Comparison of ENCODE assay signal across 6 cellular contexts in the genomic region with DNA sequence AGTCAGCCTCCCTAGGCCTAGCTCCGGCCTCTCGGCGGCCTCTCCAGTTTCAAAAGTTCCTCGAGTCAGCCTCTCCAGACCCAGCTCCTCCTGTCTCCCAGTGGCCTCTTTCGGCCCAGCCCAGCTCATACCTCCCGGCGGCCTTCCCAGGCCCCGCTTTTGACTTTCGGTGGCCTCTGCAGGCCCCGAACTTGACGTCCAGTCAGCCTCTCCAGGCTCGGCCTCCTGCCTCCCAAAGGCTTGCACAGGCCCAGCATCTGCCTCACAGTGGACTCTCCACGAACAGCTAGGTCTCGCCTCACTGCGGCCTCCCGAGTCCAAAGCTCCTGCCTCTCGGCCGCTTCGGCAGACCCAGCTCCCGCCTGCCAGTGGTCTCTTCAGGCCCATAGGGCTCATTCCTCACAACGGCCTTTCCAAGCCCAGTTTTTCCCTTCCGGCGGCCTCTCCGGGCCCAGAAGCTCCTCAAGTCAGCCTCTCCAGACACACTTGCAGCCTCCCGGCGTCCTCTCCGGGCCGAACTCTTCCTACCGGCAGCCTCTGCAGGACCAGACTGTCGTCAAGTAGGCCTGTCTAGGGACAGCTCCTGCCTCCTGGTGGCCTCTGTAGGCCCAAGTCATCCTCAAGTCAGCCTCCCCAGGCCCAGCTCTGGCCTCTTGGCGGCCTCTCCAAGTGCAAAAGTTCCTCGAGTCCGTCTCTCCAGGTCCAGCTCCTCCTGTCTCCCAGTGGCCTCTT.
DNase-seq lines count a peak whose midpoint lies in the region; ATAC-seq and TF ChIP-seq lines count a peak whose summit lies in the region.
"Not testable (repeated sequence)": the region's sequence is repeated elsewhere in the genome, so short reads cannot be mapped to it uniquely, and the experiment has no call there.

No MANE protein-coding gene starts in this region.

- H3K9me3 ChIP-seq in esophagus muscularis mucosa; osteoblast (ENCODE audit: low read depth, low read length); upper lobe of right lung: not testable (repeated sequence)

- not testable (repeated sequence) for H2AFZ ChIP-seq in osteoblast (ENCODE audit: low read length)

- ATAC-seq in upper lobe of right lung: not testable (repeated sequence)

- H3K4me2 ChIP-seq in osteoblast (ENCODE audit: insufficient read depth, low read length): not testable (repeated sequence)

- H3K27ac Mint-ChIP-seq in CD14-positive monocyte: not testable (repeated sequence)

- H3K79me2 ChIP-seq in osteoblast (ENCODE audit: insufficient read depth, low read length): not testable (repeated sequence)

- not testable (repeated sequence) for H3K36me3 ChIP-seq in esophagus muscularis mucosa; osteoblast (ENCODE audit: insufficient read depth, low read length); upper lobe of right lung

- H3K4me1 ChIP-seq in esophagus muscularis mucosa; osteoblast (ENCODE audit: insufficient read depth, low read length); upper lobe of right lung: not testable (repeated sequence)

- not testable (repeated sequence) for TF ChIP-seq POLR2A in esophagus muscularis mucosa (IDR thresholded peaks at IDR 0.05; ENCODE audit: low read depth)

- not testable (repeated sequence) for H3K4me1 Mint-ChIP-seq in CD14-positive monocyte

- H3K27me3 Mint-ChIP-seq in CD14-positive monocyte (ENCODE audit: low read depth in 3 of 3): not testable (repeated sequence)

- H3K27me3 ChIP-seq in esophagus muscularis mucosa; osteoblast (ENCODE audit: insufficient read depth, low read length); upper lobe of right lung: not testable (repeated sequence)

- H3K9me3 Mint-ChIP-seq in CD14-positive monocyte: peaks cover 28 to 38% (median 33%) of the 10 kb centered on the region in 7 donors

- not testable (repeated sequence) for H3K4me3 Mint-ChIP-seq in CD14-positive monocyte

- TF ChIP-seq CTCF in CD14-positive monocyte (IDR thresholded peaks at IDR 0.05); esophagus muscularis mucosa (IDR thresholded peaks at IDR 0.05); osteoblast (IDR thresholded peaks at IDR 0.05; ENCODE audit: extremely low read depth, low read depth, low read length); upper lobe of right lung (IDR thresholded peaks at IDR 0.05): not testable (repeated sequence)

- not testable (repeated sequence) for H3K27ac ChIP-seq in esophagus muscularis mucosa (replicated peaks in 1 of 4); osteoblast (ENCODE audit: low read depth, low read length); upper lobe of right lung

- WGBS in esophagus muscularis mucosa: 98% methylated on average over 22 of the region's 33 CpGs

- not testable (repeated sequence) for H4K20me1 ChIP-seq in osteoblast (ENCODE audit: insufficient read depth, low read length)

- H3K4me3 ChIP-seq in esophagus muscularis mucosa; osteoblast (ENCODE audit: insufficient read depth, low read length); upper lobe of right lung: not testable (repeated sequence)

- DNase-seq in CD14-positive monocyte (ENCODE audit: low spot score) (peak; percentile 22), H4 (ENCODE audit: low spot score) (peak; percentile 1), esophagus muscularis mucosa (ENCODE audit: extremely low spot score) (peak; percentile 64), islet precursor cell (peak; percentile 16), osteoblast (ENCODE audit: insufficient read length, low spot score, missing footprints) (peak; percentile 3), upper lobe of right lung (peak; percentile 45)

- intact Hi-C loops in CD14-positive monocyte (cut with micrococcal nuclease); esophagus muscularis mucosa (cut with DNase I); upper lobe of right lung (cut with DNase I): not testable (repeated sequence)

- H3K36me3 Mint-ChIP-seq in CD14-positive monocyte: not testable (repeated sequence)

- TF ChIP-seq EP300 in esophagus muscularis mucosa (IDR thresholded peaks at IDR 0.05): not testable (repeated sequence)

Comparison
In these comparisons a context has a peak if more than half of its experiments do, and no peak if none do; other contexts are left out.
1. DNase-seq: peak in every context shown above with its lines; median percentile 64 in esophagus muscularis mucosa; 45 in upper lobe of right lung; 22 in CD14-positive monocyte; 16 in islet precursor cell; 3 in osteoblast; 1 in H4.